ENCODE assay signal across 11 cellular contexts in genomic region chr2:147913701-147914480, GRCh38.
DNase-seq lines count a peak whose midpoint lies in the region; ATAC-seq and TF ChIP-seq lines count a peak whose summit lies in the region.
"Had no signal": no experiment of that assay in that cellular context is flagged by ENCODE, and none has a peak within 500 bp of the region (broad histone marks: within the 10 kb centered on the region; RNA-seq: fewer than 3 reads in every experiment).

No MANE protein-coding gene starts in this region.

- H3K27me3 ChIP-seq in upper lobe of right lung, result no peaks in the 10 kb centered on the region
- H3K27me3 ChIP-seq in effector memory CD4-positive, alpha-beta T cell (replicated peaks; ENCODE audit: control insufficient read depth, insufficient read depth, low read length, poor library complexity, severe bottlenecking), result no peaks in the 10 kb centered on the region
- H3K27me3 ChIP-seq: thyroid gland had no signal

- ATAC-seq in upper lobe of right lung, result peak; percentile 40
- no peak for ATAC-seq in left lobe of liver
- ATAC-seq: Panc1 had no signal

- TF ChIP-seq CTCF in fibroblast of mammary gland (conservative IDR thresholded peaks at IDR 0.05; ENCODE audit: control insufficient read depth, insufficient read depth, low read depth, low read length), result no peak
- TF ChIP-seq CTCF in upper lobe of right lung (IDR thresholded peaks at IDR 0.05), result no peak

- intact Hi-C loops in upper lobe of right lung (cut with DNase I), result no loop called here

- H3K4me3 ChIP-seq in fibroblast of mammary gland (ENCODE audit: control insufficient read depth, low read depth, low read length), result no peak overlapping the region
- H3K4me3 ChIP-seq in upper lobe of right lung, result no peak overlapping the region
- no peak overlapping the region for H3K4me3 ChIP-seq in effector memory CD4-positive, alpha-beta T cell (ENCODE audit: insufficient read depth, low read depth, low read length, poor library complexity, severe bottlenecking)
- H3K4me3 ChIP-seq: thyroid gland had no signal

- peaks cover 16% of the 10 kb centered on the region for H3K36me3 ChIP-seq in upper lobe of right lung
- no peaks in the 10 kb centered on the region for H3K36me3 ChIP-seq in effector memory CD4-positive, alpha-beta T cell (ENCODE audit: control insufficient read depth, insufficient read depth, low read length)
- H3K36me3 ChIP-seq: thyroid gland had no signal

- H3K9me3 ChIP-seq in upper lobe of right lung, result no peaks in the 10 kb centered on the region
- H3K9me3 ChIP-seq in effector memory CD4-positive, alpha-beta T cell (ENCODE audit: control insufficient read depth, low read length), result no peaks in the 10 kb centered on the region
- H3K9me3 ChIP-seq: thyroid gland had no signal

- peaks cover 11% of the 10 kb centered on the region for H3K4me1 ChIP-seq in upper lobe of right lung
- H3K4me1 ChIP-seq in effector memory CD4-positive, alpha-beta T cell (ENCODE audit: control insufficient read depth, insufficient read depth, low read length, poor library complexity, severe bottlenecking), result no peaks in the 10 kb centered on the region

- DNase-seq in SIG-M5 treated with dmso at 0.1 percent for 504 hours (lab: John Stamatoyannopoulos, UW; ENCODE audit: unreplicated experiment) (peak; percentile 9), SIG-M5 (lab: John Stamatoyannopoulos, UW) (no peak), RPMI8226 (peak; percentile 51), fibroblast of mammary gland (ENCODE audit: low read depth) (peak; percentile 8), upper lobe of right lung (no peak), left lobe of liver (ENCODE audit: low spot score) (no peak)
- no peak for DNase-seq in effector memory CD4-positive, alpha-beta T cell
- DNase-seq in activated CD8-positive, alpha-beta memory T cell treated with anti-CD3 and anti-CD28 coated beads, Interleukin-2, amount 50 U/mL, for 4 hours, result no peak
- DNase-seq: NCI-H1436 treated with DMSO at 0.1 percent for 48 hours, thyroid gland had no signal

- no peak overlapping the region for H3K27ac ChIP-seq in upper lobe of right lung
- no peak overlapping the region for H3K27ac ChIP-seq in effector memory CD4-positive, alpha-beta T cell (ENCODE audit: insufficient read depth, low read length, poor library complexity, severe bottlenecking)
- H3K27ac ChIP-seq: thyroid gland had no signal

Comparison
In these comparisons a context has a peak if more than half of its experiments do, and no peak if none do; other contexts are left out.
1. DNase-seq: peak in SIG-M5 treated with dmso at 0.1 percent for 504 hours (single experiment), RPMI8226 (single experiment) and fibroblast of mammary gland (single experiment); none in SIG-M5 (single experiment), upper lobe of right lung (single experiment), effector memory CD4-positive, alpha-beta T cell (0 of 3), activated CD8-positive, alpha-beta memory T cell treated with anti-CD3 and anti-CD28 coated beads, Interleukin-2, amount 50 U/mL, for 4 hours (single experiment) and left lobe of liver (single experiment).